ENCODE assay signal across 2 cellular contexts in the genomic region with DNA sequence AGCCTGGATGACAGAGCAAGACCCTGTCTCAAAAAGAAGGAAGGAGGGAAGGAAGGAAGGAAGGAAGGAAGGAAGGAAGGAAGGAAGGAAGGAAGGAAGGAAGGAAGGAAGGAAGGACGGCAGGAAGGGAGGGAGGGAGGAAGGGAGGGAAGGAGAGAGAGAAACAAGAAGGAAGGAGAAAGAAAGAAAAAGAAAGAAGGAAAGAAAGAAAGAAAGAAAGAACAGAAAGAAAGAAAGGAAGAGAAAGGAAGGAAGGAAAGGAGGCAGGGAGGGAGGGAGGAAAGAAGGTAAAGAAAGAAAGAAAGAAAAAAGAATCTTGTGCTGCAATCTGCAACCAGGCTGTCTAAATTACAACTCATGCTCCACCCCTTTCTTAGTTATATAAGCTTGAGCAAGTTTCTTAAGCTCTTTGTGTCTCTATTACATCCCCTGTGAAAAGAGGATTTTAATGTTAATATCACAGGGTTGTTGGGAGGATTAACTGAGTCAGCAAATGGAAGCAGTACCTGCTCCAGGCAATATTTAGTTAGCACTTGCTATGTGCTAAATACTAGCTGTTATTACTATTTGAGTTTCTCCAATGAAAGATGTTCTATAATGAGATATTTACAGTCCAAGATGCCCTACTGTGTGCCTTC.
TF ChIP-seq lines count a peak whose summit lies in the region.

No MANE protein-coding gene starts in this region.

TF ChIP-seq in IMR-90, 13 proteins besides CTCF, POLR2A, EP300 and RAD21:
- TF ChIP-seq MAFK (IDR thresholded peaks at IDR 0.05; ENCODE audit: low read depth, low read length) (peak; percentile 30; the same call in 1 of the 2 replicates), NFE2L2 (IDR thresholded peaks at IDR 0.05; ENCODE audit: low read depth, low read length) (no peak), MAZ (IDR thresholded peaks at IDR 0.05; ENCODE audit: borderline replicate concordance, low read depth, low read length) (no peak)
TF ChIP-seq in IMR-90: peak in this region for 1.

TF ChIP-seq in K562, 482 proteins besides CTCF, POLR2A, EP300 and RAD21:
- 0 out of 2 replicates have a peak, but pooled peaks have one; percentile 13 for TF ChIP-seq MAFF (IDR thresholded peaks at IDR 0.05; ENCODE audit: low read length)
- peak; percentile 37 for TF ChIP-seq ZNF316 (IDR thresholded peaks at IDR 0.05)
- no peak for TF ChIP-seq NCOA4 (IDR thresholded peaks at IDR 0.05; ENCODE audit: partially characterized antibody)
TF ChIP-seq in K562: peak in this region for 2.
